In the genomic region with DNA sequence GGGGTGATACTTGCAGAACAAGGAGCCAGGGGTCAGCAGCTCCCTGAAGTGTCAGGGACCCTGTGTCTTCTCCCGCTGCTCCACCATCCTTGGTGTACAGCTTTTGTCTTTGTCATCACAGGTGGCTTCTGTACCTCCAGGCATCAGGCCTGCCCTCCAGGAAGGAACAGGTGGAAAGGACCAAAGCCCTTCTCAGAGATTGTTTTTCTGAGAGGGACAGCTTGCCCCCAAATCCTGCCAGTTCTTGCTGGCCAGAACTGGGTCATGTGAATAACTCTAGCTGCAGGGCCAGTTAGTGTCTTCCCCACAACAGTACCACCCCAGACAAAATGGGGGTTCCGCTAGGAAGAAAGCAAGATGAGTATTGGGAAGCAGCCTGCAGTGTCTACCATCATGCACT, we compare ENCODE assay signal across 24 cellular contexts.
"Had no signal": no experiment of that assay in that cellular context is flagged by ENCODE, and none has a peak within 500 bp of the region (broad histone marks: within the 10 kb centered on the region; RNA-seq: fewer than 3 reads in every experiment).

No MANE protein-coding gene starts in this region.

- H3K9me3 Mint-ChIP-seq: activated B cell treated with CpG ODN at 0.5 μM for 24 hours; activated CD8-positive, alpha-beta T cell treated with anti-CD3 and anti-CD28 coated beads for 36 hours; activated naive CD4-positive, alpha-beta T cell treated with anti-CD3 and anti-CD28 coated beads, Interleukin-2, amount 10 ng/mL, durations not matched to agents 7 days and 5 days; activated T-cell treated with anti-CD3 and anti-CD28 coated beads, Interleukin-2, amount 50 U/mL, for 72 hours; activated T-helper 2 cell treated with anti-CD3 and anti-CD28 coated beads, Interferon-gamma antibody, Interleukin-2, Interleukin-4, amounts not matched to agents 10 μg/mL and 5 μg/mL and 100 μg/mL, durations not matched to agents 14 hours and 24 hours and 36 hours had no signal

- DNase-seq: activated B cell treated with CpG ODN at 0.5 μM for 24 hours; activated CD4-positive, alpha-beta T cell treated with anti-CD3 and anti-CD28 coated beads, Interleukin-2, amount 50 U/mL, for 1 hour; activated CD8-positive, alpha-beta memory T cell treated with anti-CD3 and anti-CD28 coated beads, Interleukin-2, amount 50 U/mL, for 4 hours; activated CD8-positive, alpha-beta T cell treated with anti-CD3 and anti-CD28 coated beads for 36 hours; activated gamma-delta T cell treated with Interleukin-2 at 50 U/mL for 16 hours; activated naive CD4-positive, alpha-beta T cell treated with anti-CD3 and anti-CD28 coated beads, Interleukin-2, amount 10 ng/mL, durations not matched to agents 7 days and 5 days; activated T-cell treated with anti-CD3 and anti-CD28 coated beads, Interleukin-2, amount 50 U/mL, for 72 hours; brain microvascular endothelial cell; Karpas-422; MM.1S; NCI-H1105 treated with DMSO at 0.1 percent for 48 hours; NCI-H1436 treated with DMSO at 0.1 percent for 48 hours; NCI-H187; NCI-H2081; NCI-H446; NCI-H524; SHP77; SW 1271; T1000 had no signal

- H3K4me1 Mint-ChIP-seq: activated B cell treated with CpG ODN at 0.5 μM for 24 hours had no signal

- H3K4me3 ChIP-seq: cardiac muscle cell, K562, SJSA1 had no signal

- H3K27ac Mint-ChIP-seq: activated B cell treated with CpG ODN at 0.5 μM for 24 hours; activated CD8-positive, alpha-beta T cell treated with anti-CD3 and anti-CD28 coated beads for 36 hours; activated T-cell treated with anti-CD3 and anti-CD28 coated beads, Interleukin-2, amount 50 U/mL, for 72 hours; activated T-helper 2 cell treated with anti-CD3 and anti-CD28 coated beads, Interferon-gamma antibody, Interleukin-2, Interleukin-4, amounts not matched to agents 10 μg/mL and 5 μg/mL and 100 μg/mL, durations not matched to agents 14 hours and 24 hours and 36 hours had no signal

- H3K27me3 ChIP-seq: brain microvascular endothelial cell, cardiac muscle cell, SJSA1 had no signal

- H3K27ac ChIP-seq: brain microvascular endothelial cell, cardiac muscle cell, SJSA1 had no signal

- H3K4me3 Mint-ChIP-seq: activated B cell treated with CpG ODN at 0.5 μM for 24 hours; activated CD8-positive, alpha-beta T cell treated with anti-CD3 and anti-CD28 coated beads for 36 hours; activated naive CD4-positive, alpha-beta T cell treated with anti-CD3 and anti-CD28 coated beads, Interleukin-2, amount 10 ng/mL, durations not matched to agents 7 days and 5 days; activated T-cell treated with anti-CD3 and anti-CD28 coated beads, Interleukin-2, amount 50 U/mL, for 72 hours had no signal

- H3K27me3 Mint-ChIP-seq: activated B cell treated with CpG ODN at 0.5 μM for 24 hours; activated CD8-positive, alpha-beta T cell treated with anti-CD3 and anti-CD28 coated beads for 36 hours; activated naive CD4-positive, alpha-beta T cell treated with anti-CD3 and anti-CD28 coated beads, Interleukin-2, amount 10 ng/mL, durations not matched to agents 7 days and 5 days had no signal

- H3K36me3 ChIP-seq: brain microvascular endothelial cell, cardiac muscle cell had no signal

- H3K9me3 ChIP-seq: SJSA1 had no signal

- ATAC-seq: activated CD8-positive, alpha-beta T cell treated with anti-CD3 and anti-CD28 coated beads for 36 hours; activated T-cell treated with anti-CD3 and anti-CD28 coated beads, Interleukin-2, amount 50 U/mL, for 72 hours; K562; SK-N-SH treated with all-trans-retinoic acid at 6 μM for 48 hours had no signal
